In the genomic region with DNA sequence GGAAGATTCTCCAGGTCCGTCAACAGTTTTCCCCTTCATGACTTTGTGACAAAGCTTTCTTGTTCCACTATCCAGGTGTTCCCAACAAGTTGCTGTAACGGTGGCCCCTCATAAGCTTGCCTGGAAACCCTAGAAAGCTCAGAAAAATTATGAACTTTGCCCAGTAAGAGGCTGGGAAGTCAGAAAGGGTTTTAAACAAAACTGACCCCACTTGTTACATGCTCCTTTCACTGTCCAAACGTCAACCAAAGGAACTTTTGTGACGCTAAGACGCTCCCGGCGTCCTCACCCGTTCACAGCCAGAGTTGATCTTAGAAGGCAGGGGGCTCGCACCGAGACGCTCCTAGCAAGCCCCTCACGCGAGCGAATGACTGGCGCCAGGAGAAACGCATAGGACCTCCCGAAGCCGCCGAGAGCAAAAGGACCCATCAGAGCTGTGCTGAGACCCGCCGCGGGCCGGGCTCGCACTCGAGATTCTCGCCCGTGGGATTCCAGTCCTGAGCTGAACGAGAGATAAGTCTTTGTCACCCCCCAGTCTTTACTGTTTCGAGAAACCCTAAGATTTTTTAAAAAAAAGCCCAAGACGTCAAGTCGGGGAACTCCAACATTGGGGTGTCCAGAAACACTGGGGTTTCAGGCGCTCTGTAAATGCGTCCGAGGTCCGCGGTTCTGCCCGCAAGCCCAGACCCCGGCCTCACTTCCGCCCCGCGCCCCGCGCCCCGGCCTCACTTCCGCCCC, we compare ENCODE assay signal across 8 cellular contexts. TPM values are rescaled to one million over a fixed set of nuclear protein-coding genes. Genes with fewer than 3 reads are reported as not detected.
DNase-seq lines count a peak whose midpoint lies in the region; ATAC-seq and TF ChIP-seq lines count a peak whose summit lies in the region.

No MANE protein-coding gene starts in this region.

- intact Hi-C loops in activated CD4-positive, alpha-beta memory T cell treated with anti-CD3 and anti-CD28 coated beads for 36 hours (cut with micrococcal nuclease), result no loop called here

- H3K36me3 Mint-ChIP-seq in activated CD8-positive, alpha-beta memory T cell treated with anti-CD3 and anti-CD28 coated beads, Interleukin-2, amount 10 ng/mL, durations not matched to agents 7 days and 5 days, result peaks cover 42% of the 10 kb centered on the region
- peaks cover 34% of the 10 kb centered on the region for H3K36me3 Mint-ChIP-seq in activated CD4-positive, alpha-beta memory T cell treated with anti-CD3 and anti-CD28 coated beads for 36 hours
- H3K36me3 Mint-ChIP-seq in neural crest cell (ENCODE audit: low read depth), result peaks cover 32% of the 10 kb centered on the region

- POLR2A ChIA-PET in activated CD4-positive, alpha-beta memory T cell treated with anti-CD3 and anti-CD28 coated beads for 36 hours (lab: Charles Lee), result interaction anchor here (0.9 to 2.4 kb wide), 5 partner anchors 11 to 34 kb away, joined by 3 to 24 read pairs (median 6); a partner anchor contains a TSS

- H3K9me3 Mint-ChIP-seq in activated CD8-positive, alpha-beta memory T cell treated with anti-CD3 and anti-CD28 coated beads, Interleukin-2, amount 10 ng/mL, durations not matched to agents 7 days and 5 days (ENCODE audit: low read depth), result no peaks in the 10 kb centered on the region
- H3K9me3 Mint-ChIP-seq in activated CD4-positive, alpha-beta memory T cell treated with anti-CD3 and anti-CD28 coated beads for 36 hours, result no peaks in the 10 kb centered on the region
- H3K9me3 Mint-ChIP-seq in neural crest cell, result no peaks in the 10 kb centered on the region

- TF ChIP-seq CTCF in fibroblast of mammary gland (conservative IDR thresholded peaks at IDR 0.05; ENCODE audit: control insufficient read depth, insufficient read depth, low read depth, low read length) (no peak), neural crest cell (conservative IDR thresholded peaks at IDR 0.05) (no peak)

- H3K27me3 Mint-ChIP-seq in activated CD8-positive, alpha-beta memory T cell treated with anti-CD3 and anti-CD28 coated beads, Interleukin-2, amount 10 ng/mL, durations not matched to agents 7 days and 5 days, result no peaks in the 10 kb centered on the region
- no peaks in the 10 kb centered on the region for H3K27me3 Mint-ChIP-seq in activated CD4-positive, alpha-beta memory T cell treated with anti-CD3 and anti-CD28 coated beads for 36 hours
- peaks cover 6% of the 10 kb centered on the region for H3K27me3 Mint-ChIP-seq in neural crest cell (ENCODE audit: low read depth)

- CTCF ChIA-PET in activated CD8-positive, alpha-beta memory T cell treated with anti-CD3 and anti-CD28 coated beads, Interleukin-2, amount 10 ng/mL, durations not matched to agents 7 days and 5 days (lab: Charles Lee), result interaction anchor here (0.8 to 2.9 kb wide), 7 partner anchors 9 to 70 kb away, joined by 3 to 10 read pairs (median 3); a partner anchor contains a TSS
- CTCF ChIA-PET in activated CD4-positive, alpha-beta memory T cell treated with anti-CD3 and anti-CD28 coated beads for 36 hours (lab: Charles Lee), result interaction anchor here (0.9 to 1.5 kb wide), 4 partner anchors 15 to 81 kb away, joined by 3 to 7 read pairs (median 4); a partner anchor contains a TSS

- peak overlapping the region; percentile 89 for H3K4me3 ChIP-seq in fibroblast of mammary gland (ENCODE audit: control insufficient read depth, low read depth, low read length)

- ATAC-seq in activated CD8-positive, alpha-beta memory T cell treated with anti-CD3 and anti-CD28 coated beads, Interleukin-2, amount 10 ng/mL, durations not matched to agents 7 days and 5 days, result no peak
- ATAC-seq in HG03097 (IDR thresholded peaks at IDR 0.05; ENCODE audit: low FRiP score, unreplicated experiment) (peak; percentile 1), HG03354 (IDR thresholded peaks at IDR 0.05; ENCODE audit: poor library complexity, severe bottlenecking, unreplicated experiment) (no peak)

- peak; percentile 55 for DNase-seq in activated CD8-positive, alpha-beta memory T cell treated with anti-CD3 and anti-CD28 coated beads, Interleukin-2, amount 10 ng/mL, durations not matched to agents 7 days and 5 days
- DNase-seq in activated CD8-positive, alpha-beta memory T cell treated with anti-CD3 and anti-CD28 coated beads for 24 hours, result no peak
- no peak for DNase-seq in activated CD4-positive, alpha-beta memory T cell treated with anti-CD3 and anti-CD28 coated beads for 36 hours
- DNase-seq in fibroblast of mammary gland (ENCODE audit: low read depth) (peak; percentile 22), neural crest cell (ENCODE audit: low read depth, low spot score) (peak; percentile 38), mesenteric fat pad (ENCODE audit: low spot score) (no peak)

- peak overlapping the region; percentile 97 for H3K27ac Mint-ChIP-seq in activated CD8-positive, alpha-beta memory T cell treated with anti-CD3 and anti-CD28 coated beads, Interleukin-2, amount 10 ng/mL, durations not matched to agents 7 days and 5 days
- peak overlapping the region; percentile 98 for H3K27ac Mint-ChIP-seq in activated CD4-positive, alpha-beta memory T cell treated with anti-CD3 and anti-CD28 coated beads for 36 hours
- peak overlapping the region; percentile 99 for H3K27ac Mint-ChIP-seq in neural crest cell (ENCODE audit: unreplicated experiment)

- peaks cover 42% of the 10 kb centered on the region for H3K4me1 Mint-ChIP-seq in activated CD8-positive, alpha-beta memory T cell treated with anti-CD3 and anti-CD28 coated beads, Interleukin-2, amount 10 ng/mL, durations not matched to agents 7 days and 5 days
- peaks cover 38% of the 10 kb centered on the region for H3K4me1 Mint-ChIP-seq in activated CD4-positive, alpha-beta memory T cell treated with anti-CD3 and anti-CD28 coated beads for 36 hours (ENCODE audit: low read depth)
- H3K4me1 Mint-ChIP-seq in neural crest cell, result peaks cover 42% of the 10 kb centered on the region

- peak overlapping the region; percentile 97 for H3K4me3 Mint-ChIP-seq in activated CD8-positive, alpha-beta memory T cell treated with anti-CD3 and anti-CD28 coated beads, Interleukin-2, amount 10 ng/mL, durations not matched to agents 7 days and 5 days
- H3K4me3 Mint-ChIP-seq in activated CD4-positive, alpha-beta memory T cell treated with anti-CD3 and anti-CD28 coated beads for 36 hours, result peak overlapping the region; percentile 98
- H3K4me3 Mint-ChIP-seq in neural crest cell, result peak overlapping the region; percentile 95

RNA-seq across cellular contexts. Expression of a gene that starts 0.5 kb away (rescaled TPM):
- total RNA-seq in activated CD8-positive, alpha-beta memory T cell treated with anti-CD3 and anti-CD28 coated beads, Interleukin-2, amount 10 ng/mL, durations not matched to agents 7 days and 5 days, result 100 to 1,000 TPM in 1 of 2 experiments, 10 to 100 TPM in 1; 95.4 to 128 TPM
- total RNA-seq in activated CD4-positive, alpha-beta memory T cell treated with anti-CD3 and anti-CD28 coated beads for 36 hours, result 100 to 1,000 TPM; 115 to 116 TPM
- 419 and 443 TPM in 2 replicates for total RNA-seq in neural crest cell
- total RNA-seq in mesenteric fat pad, result 11.1 TPM

RNA-seq across cellular contexts. Expression of a gene that starts 28.1 kb away (rescaled TPM):
- total RNA-seq in activated CD8-positive, alpha-beta memory T cell treated with anti-CD3 and anti-CD28 coated beads, Interleukin-2, amount 10 ng/mL, durations not matched to agents 7 days and 5 days, result 100 to 1,000 TPM; 239 to 320 TPM
- total RNA-seq in activated CD4-positive, alpha-beta memory T cell treated with anti-CD3 and anti-CD28 coated beads for 36 hours, result 100 to 1,000 TPM; 429 to 438 TPM
- 246 and 248 TPM in 2 replicates for total RNA-seq in neural crest cell
- total RNA-seq in mesenteric fat pad, result 170 TPM

RNA-seq across cellular contexts. Expression of a gene that starts 29.0 kb away (rescaled TPM):
- total RNA-seq in activated CD8-positive, alpha-beta memory T cell treated with anti-CD3 and anti-CD28 coated beads, Interleukin-2, amount 10 ng/mL, durations not matched to agents 7 days and 5 days, result 10 to 100 TPM; 74.4 to 87.0 TPM
- 10 to 100 TPM; 84.6 to 89.9 TPM for total RNA-seq in activated CD4-positive, alpha-beta memory T cell treated with anti-CD3 and anti-CD28 coated beads for 36 hours
- total RNA-seq in neural crest cell, result 53.0 and 56.3 TPM in 2 replicates
- 59.3 TPM for total RNA-seq in mesenteric fat pad

RNA-seq across cellular contexts. Expression of a gene that starts 34.0 kb away (rescaled TPM):
- total RNA-seq in activated CD8-positive, alpha-beta memory T cell treated with anti-CD3 and anti-CD28 coated beads, Interleukin-2, amount 10 ng/mL, durations not matched to agents 7 days and 5 days, result 100 to 1,000 TPM; 103 to 128 TPM
- total RNA-seq in activated CD4-positive, alpha-beta memory T cell treated with anti-CD3 and anti-CD28 coated beads for 36 hours, result 10 to 100 TPM; 87.6 to 90.2 TPM
- 126 and 128 TPM in 2 replicates for total RNA-seq in neural crest cell
- 82.8 TPM for total RNA-seq in mesenteric fat pad

RNA-seq across cellular contexts. Expression of a gene that starts 38.8 kb away (rescaled TPM):
- 1 to 10 TPM in 1 of 2 experiments, under 1 TPM in 1; 0.75 to 1.4 TPM for total RNA-seq in activated CD8-positive, alpha-beta memory T cell treated with anti-CD3 and anti-CD28 coated beads, Interleukin-2, amount 10 ng/mL, durations not matched to agents 7 days and 5 days
- total RNA-seq in activated CD4-positive, alpha-beta memory T cell treated with anti-CD3 and anti-CD28 coated beads for 36 hours, result under 1 TPM; 0.29 to 0.31 TPM
- total RNA-seq in neural crest cell (0.49 TPM in 1 of 2 replicates, not detected in the other), mesenteric fat pad (not detected)

Comparison
In these comparisons a context has a peak if more than half of its experiments do, and no peak if none do; other contexts are left out.
1. DNase-seq: peak in activated CD8-positive, alpha-beta memory T cell treated with anti-CD3 and anti-CD28 coated beads, Interleukin-2, amount 10 ng/mL, durations not matched to agents 7 days and 5 days (single experiment), fibroblast of mammary gland (single experiment) and neural crest cell (single experiment); none in activated CD8-positive, alpha-beta memory T cell treated with anti-CD3 and anti-CD28 coated beads for 24 hours (single experiment), activated CD4-positive, alpha-beta memory T cell treated with anti-CD3 and anti-CD28 coated beads for 36 hours (single experiment) and mesenteric fat pad (single experiment).
2. Peak in every context shown above with its lines, with median percentiles within 50 percentile points of each other: H3K27ac Mint-ChIP-seq and H3K4me3 Mint-ChIP-seq.